10 cellular contexts compared by ENCODE assay signal in genomic region chr10:5297466-5297865, GRCh38.
A peak's percentile ranks its signal among the peaks of the same experiment; 100 is the strongest.
DNase-seq lines count a peak whose midpoint lies in the region; ATAC-seq and FAIRE-seq lines count a peak whose summit lies in the region.
"Had no signal": no experiment of that assay in that cellular context is flagged by ENCODE, and none has a peak within 500 bp of the region (broad histone marks: within the 10 kb centered on the region; RNA-seq: fewer than 3 reads in every experiment).

No MANE protein-coding gene starts in this region.

- H3K4me3 ChIP-seq in effector memory CD4-positive, alpha-beta T cell (ENCODE audit: insufficient read depth, low read depth, low read length, poor library complexity, severe bottlenecking): no peak overlapping the region

- POLR2A ChIA-PET in T-cell (lab: Charles Lee): interaction anchor here in 1 of 2 donors (0.7 kb wide), 1 partner anchor 421 kb away, joined by 4 read pairs; no protein-coding TSS in a partner anchor

- intact Hi-C loops in posterior cingulate gyrus (cut with DNase I): no loop called here

- H3K36me3 ChIP-seq in effector memory CD4-positive, alpha-beta T cell (ENCODE audit: control insufficient read depth, insufficient read depth, low read length): no peaks in the 10 kb centered on the region

- H3K27me3 ChIP-seq in effector memory CD4-positive, alpha-beta T cell (replicated peaks; ENCODE audit: control insufficient read depth, insufficient read depth, low read length, poor library complexity, severe bottlenecking): no peaks in the 10 kb centered on the region

- peak overlapping the region; percentile 82 to 100 for H3K27ac Mint-ChIP-seq in T-cell
- peak overlapping the region; percentile 99 for H3K27ac Mint-ChIP-seq in natural killer cell treated with Interleukin-12 subunit alpha and Interleukin-12 subunit beta and Interleukin-15 and Interleukin-18, amount 100 ng/mL, for 72 hours
- H3K27ac Mint-ChIP-seq: stimulated activated memory B cell treated with anti-CD40 and anti-IgM and Interleukin-4, amounts not matched to agents 10 μg/mL and 1 μg/mL and 100 μg/mL, for 72 hours had no signal

- peak overlapping the region; percentile 34 for H3K27ac ChIP-seq in effector memory CD4-positive, alpha-beta T cell (ENCODE audit: insufficient read depth, low read length, poor library complexity, severe bottlenecking)
- H3K27ac ChIP-seq: parathyroid adenoma had no signal

- peaks cover 0 to 1% of the 10 kb centered on the region in 2 donors for H3K27me3 Mint-ChIP-seq in T-cell
- H3K27me3 Mint-ChIP-seq in natural killer cell treated with Interleukin-12 subunit alpha and Interleukin-12 subunit beta and Interleukin-15 and Interleukin-18, amount 100 ng/mL, for 72 hours: no peaks in the 10 kb centered on the region

- no peaks in the 10 kb centered on the region for H3K9me3 ChIP-seq in effector memory CD4-positive, alpha-beta T cell (ENCODE audit: control insufficient read depth, low read length)

- H3K36me3 Mint-ChIP-seq in T-cell: no peaks in the 10 kb centered on the region
- peaks cover 29% of the 10 kb centered on the region for H3K36me3 Mint-ChIP-seq in natural killer cell treated with Interleukin-12 subunit alpha and Interleukin-12 subunit beta and Interleukin-15 and Interleukin-18, amount 100 ng/mL, for 72 hours
- H3K36me3 Mint-ChIP-seq: stimulated activated memory B cell treated with anti-CD40 and anti-IgM and Interleukin-4, amounts not matched to agents 10 μg/mL and 1 μg/mL and 100 μg/mL, for 72 hours had no signal

- ATAC-seq in T-cell (replicated peaks in 1 of 4): peak; percentile 18 to 49 (median 36)
- peak; percentile 86 to 93 for ATAC-seq in natural killer cell treated with Interleukin-12 subunit alpha and Interleukin-12 subunit beta and Interleukin-15 and Interleukin-18, amount 100 ng/mL, for 72 hours
- no peak for ATAC-seq in HG03039 (IDR thresholded peaks at IDR 0.05; ENCODE audit: unreplicated experiment)
- ATAC-seq: stimulated activated memory B cell treated with anti-CD40 and anti-IgM and Interleukin-4, amounts not matched to agents 10 μg/mL and 1 μg/mL and 100 μg/mL, for 72 hours had no signal

- H3K4me1 ChIP-seq in effector memory CD4-positive, alpha-beta T cell (ENCODE audit: control insufficient read depth, insufficient read depth, low read length, poor library complexity, severe bottlenecking): peaks cover 36% of the 10 kb centered on the region
- H3K4me1 ChIP-seq: parathyroid adenoma had no signal

- DNase-seq in HCEC 1CT (peak; percentile 49), T-cell (peak in 12 of 34 experiments; percentile 3 to 38 (median 18)), pons (ENCODE audit: low spot score) (no peak), RCC 7860 (ENCODE audit: low spot score) (no peak), posterior cingulate gyrus (no peak)
- no peak for DNase-seq in effector memory CD4-positive, alpha-beta T cell
- peak; percentile 87 for DNase-seq in natural killer cell treated with Interleukin-12 subunit alpha and Interleukin-12 subunit beta and Interleukin-15 and Interleukin-18, amount 100 ng/mL, for 72 hours (ENCODE audit: low spot score)

- peaks cover 0 to 7% (median 0%) of the 10 kb centered on the region in 3 donors for H3K9me3 Mint-ChIP-seq in T-cell
- peaks cover 7% of the 10 kb centered on the region for H3K9me3 Mint-ChIP-seq in natural killer cell treated with Interleukin-12 subunit alpha and Interleukin-12 subunit beta and Interleukin-15 and Interleukin-18, amount 100 ng/mL, for 72 hours
- H3K9me3 Mint-ChIP-seq: stimulated activated memory B cell treated with anti-CD40 and anti-IgM and Interleukin-4, amounts not matched to agents 10 μg/mL and 1 μg/mL and 100 μg/mL, for 72 hours had no signal

- CTCF ChIA-PET in T-cell (lab: Charles Lee): interaction anchor here in 1 of 2 donors (0.5 kb wide), 1 partner anchor 1590 kb away, joined by 3 read pairs; no protein-coding TSS in a partner anchor

- no peak for FAIRE-seq in RCC 7860 (lab: Jason Lieb, UNC)

- H3K4me3 Mint-ChIP-seq in T-cell: peak overlapping the region in 2 of 3 donors; percentile 59 to 86
- H3K4me3 Mint-ChIP-seq in natural killer cell treated with Interleukin-12 subunit alpha and Interleukin-12 subunit beta and Interleukin-15 and Interleukin-18, amount 100 ng/mL, for 72 hours: peak overlapping the region; percentile 87
- H3K4me3 Mint-ChIP-seq: stimulated activated memory B cell treated with anti-CD40 and anti-IgM and Interleukin-4, amounts not matched to agents 10 μg/mL and 1 μg/mL and 100 μg/mL, for 72 hours had no signal

- peaks cover 41 to 80% (median 62%) of the 10 kb centered on the region in 3 donors for H3K4me1 Mint-ChIP-seq in T-cell
- peaks cover 68 to 69% of the 10 kb centered on the region in 2 donors for H3K4me1 Mint-ChIP-seq in natural killer cell treated with Interleukin-12 subunit alpha and Interleukin-12 subunit beta and Interleukin-15 and Interleukin-18, amount 100 ng/mL, for 72 hours (ENCODE audit: low read depth in 2 of 2)
- H3K4me1 Mint-ChIP-seq: stimulated activated memory B cell treated with anti-CD40 and anti-IgM and Interleukin-4, amounts not matched to agents 10 μg/mL and 1 μg/mL and 100 μg/mL, for 72 hours had no signal

Comparison
In these comparisons a context has a peak if more than half of its experiments do, and no peak if none do; other contexts are left out.
1. DNase-seq: peak in HCEC 1CT (single experiment) and natural killer cell treated with Interleukin-12 subunit alpha and Interleukin-12 subunit beta and Interleukin-15 and Interleukin-18, amount 100 ng/mL, for 72 hours (single experiment); none in effector memory CD4-positive, alpha-beta T cell (0 of 3), pons (single experiment), RCC 7860 (single experiment) and posterior cingulate gyrus (0 of 10).